Comparison of ENCODE assay signal across 25 cellular contexts in the genomic region with DNA sequence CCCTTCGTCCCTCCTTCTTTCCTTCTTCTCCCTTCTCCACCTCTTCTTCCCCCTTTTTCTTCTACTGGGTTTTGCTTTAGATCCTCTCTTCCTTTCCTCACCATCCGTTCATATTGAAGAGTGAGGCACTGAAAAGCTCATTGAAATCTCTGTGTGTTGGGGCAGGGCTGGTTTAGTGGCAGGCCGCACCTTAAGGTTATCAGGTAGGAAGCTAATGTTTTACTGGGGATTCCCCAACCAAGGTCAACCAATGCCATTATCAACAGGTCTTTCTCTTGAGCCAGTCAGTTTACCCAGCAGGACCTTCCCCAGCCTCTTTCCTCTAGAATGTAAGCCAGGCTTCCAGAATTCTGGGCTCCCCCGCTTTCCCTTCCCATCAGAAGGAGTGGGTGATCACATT. TPM values are rescaled to one million over a fixed set of nuclear protein-coding genes. Genes with fewer than 3 reads are reported as not detected.
A peak's percentile ranks its signal among the peaks of the same experiment; 100 is the strongest.
DNase-seq lines count a peak whose midpoint lies in the region; ATAC-seq, FAIRE-seq and TF ChIP-seq lines count a peak whose summit lies in the region.
"Had no signal": no experiment of that assay in that cellular context is flagged by ENCODE, and none has a peak within 500 bp of the region (broad histone marks: within the 10 kb centered on the region; RNA-seq: fewer than 3 reads in every experiment).

No MANE protein-coding gene starts in this region.

- peaks cover 13% of the 10 kb centered on the region for H3K27me3 Mint-ChIP-seq in Calu3 (ENCODE audit: unreplicated experiment)
- H3K27me3 Mint-ChIP-seq in osteocyte (ENCODE audit: unreplicated experiment) = peaks cover 55% of the 10 kb centered on the region
- peaks cover 40% of the 10 kb centered on the region for H3K27me3 Mint-ChIP-seq in activated CD8-positive, alpha-beta memory T cell treated with anti-CD3 and anti-CD28 coated beads, Interleukin-2, amount 10 ng/mL, durations not matched to agents 7 days and 5 days

- 50 to 61% methylated on average over 4 of the region's 4 CpGs for WGBS in body of pancreas, 2 donors
- WGBS in small intestine, 3 donors = 27 to 80% (median 46%) methylated on average over 4 of the region's 4 CpGs
- 90% methylated on average over 4 of the region's 4 CpGs for WGBS in prostate gland

- BruUV-seq in Calu3 (replicated peaks; lab: Mats Ljungman, UMichigan) = no TSS peak

- H3K4me3 ChIP-seq in body of pancreas (no peak overlapping the region), mucosa of descending colon (no peak overlapping the region), small intestine (ENCODE audit: low read depth in 1 of 2, low read length in 2 of 2) (no peak overlapping the region), prostate gland (no peak overlapping the region)
- H3K4me3 ChIP-seq: BLaER1 treated with 17β-estradiol and CSF1 and Interleukin-3, amounts not matched to agents 10 nM and 100 nM; Peyer's patch had no signal

- peak overlapping the region; percentile 0 for H3K4me3 Mint-ChIP-seq in Calu3 (ENCODE audit: low read depth, unreplicated experiment)
- no peak overlapping the region for H3K4me3 Mint-ChIP-seq in osteocyte (ENCODE audit: unreplicated experiment)
- no peak overlapping the region for H3K4me3 Mint-ChIP-seq in activated CD8-positive, alpha-beta memory T cell treated with anti-CD3 and anti-CD28 coated beads, Interleukin-2, amount 10 ng/mL, durations not matched to agents 7 days and 5 days
- H3K4me3 Mint-ChIP-seq: CD4-positive, alpha-beta memory T cell had no signal

- ATAC-seq in body of pancreas = peak; percentile 61
- peak; percentile 86 for ATAC-seq in mucosa of descending colon
- no peak for ATAC-seq in HG03025 (IDR thresholded peaks at IDR 0.05; ENCODE audit: low FRiP score, unreplicated experiment)
- no peak for ATAC-seq in activated CD8-positive, alpha-beta memory T cell treated with anti-CD3 and anti-CD28 coated beads, Interleukin-2, amount 10 ng/mL, durations not matched to agents 7 days and 5 days
- ATAC-seq: SK-N-SH treated with all-trans-retinoic acid at 6 μM for 48 hours had no signal

- H3K27ac ChIP-seq in body of pancreas (no peak overlapping the region), small intestine (ENCODE audit: low read depth in 1 of 2, low read length in 1 of 2) (peak overlapping the region in 1 of 2 donors; percentile 69), prostate gland (no peak overlapping the region)
- H3K27ac ChIP-seq: BLaER1 treated with 17β-estradiol and CSF1 and Interleukin-3, amounts not matched to agents 10 nM and 100 nM; HL-60; Peyer's patch had no signal

- DNase-seq in Calu3 (peak; percentile 51), body of pancreas (peak in 1 of 4 donors; percentile 27), mucosa of descending colon (peak in 1 of 3 donors; percentile 70), small intestine (peak; percentile 91), osteocyte (ENCODE audit: extremely low spot score, unreplicated experiment) (no peak), prostate gland (ENCODE audit: low spot score) (no peak)
- no peak for DNase-seq in activated CD8-positive, alpha-beta memory T cell treated with anti-CD3 and anti-CD28 coated beads, Interleukin-2, amount 10 ng/mL, durations not matched to agents 7 days and 5 days
- DNase-seq: 8988T; CD4-positive, alpha-beta memory T cell; DMS153; KG1; NCI-H1092 treated with DMSO at 0.1 percent for 48 hours; NCI-H1436 treated with DMSO at 0.1 percent for 48 hours; NCI-H2029 treated with DMSO at 0.1 percent for 48 hours; NCI-H345; NCI-H524; NCI-H774 had no signal

- TF ChIP-seq CTCF in Calu3 (IDR thresholded peaks at IDR 0.05; ENCODE audit: unreplicated experiment) = no peak
- no peak for TF ChIP-seq CTCF in body of pancreas (IDR thresholded peaks at IDR 0.05)
- no peak for TF ChIP-seq CTCF in mucosa of descending colon (IDR thresholded peaks at IDR 0.05)
- TF ChIP-seq CTCF in osteocyte (IDR thresholded peaks at IDR 0.05) = no peak
- TF ChIP-seq CTCF in prostate gland (IDR thresholded peaks at IDR 0.05) = no peak

- no peak for FAIRE-seq in small intestine (lab: Jason Lieb, UNC)
- FAIRE-seq: G401.6, GM12892, H54 had no signal

- peaks cover 5% of the 10 kb centered on the region for H3K4me1 ChIP-seq in body of pancreas
- peaks cover 16% of the 10 kb centered on the region for H3K4me1 ChIP-seq in mucosa of descending colon (ENCODE audit: low read depth)
- H3K4me1 ChIP-seq in small intestine (ENCODE audit: control insufficient read depth in 2 of 2, insufficient read depth in 1 of 2, low read depth in 1 of 2, low read length in 1 of 2) = peaks cover 0 to under 1% of the 10 kb centered on the region in 2 donors
- H3K4me1 ChIP-seq in prostate gland (replicated peaks) = no peaks in the 10 kb centered on the region

- intact Hi-C loops in Calu3 (cut with micrococcal nuclease; ENCODE audit: unreplicated experiment) = no loop called here
- intact Hi-C loops in body of pancreas (cut with DNase I) = no loop called here
- intact Hi-C loops in mucosa of descending colon (cut with DNase I, micrococcal nuclease) = no loop called here
- intact Hi-C loops in prostate gland (cut with DNase I) = no loop called here

- no peaks in the 10 kb centered on the region for H3K9me3 ChIP-seq in body of pancreas
- no peaks in the 10 kb centered on the region for H3K9me3 ChIP-seq in mucosa of descending colon
- H3K9me3 ChIP-seq in small intestine (ENCODE audit: control insufficient read depth, low read depth) = no peaks in the 10 kb centered on the region
- H3K9me3 ChIP-seq in prostate gland = no peaks in the 10 kb centered on the region
- H3K9me3 ChIP-seq: BLaER1 treated with 17β-estradiol and CSF1 and Interleukin-3, amounts not matched to agents 10 nM and 100 nM; Peyer's patch had no signal

- H3K27me3 ChIP-seq in body of pancreas (no peaks in the 10 kb centered on the region), small intestine (ENCODE audit: control insufficient read depth in 2 of 2, insufficient read depth in 2 of 2, low read length in 2 of 2) (no peaks in the 10 kb centered on the region), prostate gland (replicated peaks; ENCODE audit: insufficient read depth) (no peaks in the 10 kb centered on the region)
- H3K27me3 ChIP-seq: BLaER1 treated with 17β-estradiol and CSF1 and Interleukin-3, amounts not matched to agents 10 nM and 100 nM; Peyer's patch had no signal

- CTCF ChIA-PET in Calu3 (lab: Charles Lee) = interaction anchor here (0.6 to 2.2 kb wide), 8 partner anchors 22 to 429 kb away, joined by 3 to 6 read pairs (median 4); a partner anchor contains a TSS
- CTCF ChIA-PET in activated CD8-positive, alpha-beta memory T cell treated with anti-CD3 and anti-CD28 coated beads, Interleukin-2, amount 10 ng/mL, durations not matched to agents 7 days and 5 days (lab: Charles Lee) = interaction anchor here (1.4 to 4.1 kb wide), 3 partner anchors 23 to 239 kb away, joined by 3 to 23 read pairs (median 11); a partner anchor contains a TSS

- no peaks in the 10 kb centered on the region for H3K9me3 Mint-ChIP-seq in Calu3 (ENCODE audit: low read depth, unreplicated experiment)
- no peaks in the 10 kb centered on the region for H3K9me3 Mint-ChIP-seq in osteocyte (ENCODE audit: unreplicated experiment)
- no peaks in the 10 kb centered on the region for H3K9me3 Mint-ChIP-seq in activated CD8-positive, alpha-beta memory T cell treated with anti-CD3 and anti-CD28 coated beads, Interleukin-2, amount 10 ng/mL, durations not matched to agents 7 days and 5 days (ENCODE audit: low read depth)
- H3K9me3 Mint-ChIP-seq: CD4-positive, alpha-beta memory T cell had no signal

- H3K36me3 ChIP-seq in body of pancreas (replicated peaks in 1 of 2; ENCODE audit: insufficient read depth in 1 of 2, low read depth in 2 of 2) = no peaks in the 10 kb centered on the region
- H3K36me3 ChIP-seq in mucosa of descending colon (ENCODE audit: low read depth) = no peaks in the 10 kb centered on the region
- no peaks in the 10 kb centered on the region for H3K36me3 ChIP-seq in small intestine (ENCODE audit: control insufficient read depth in 2 of 2, insufficient read depth in 2 of 2, low read length in 2 of 2)
- H3K36me3 ChIP-seq in prostate gland = no peaks in the 10 kb centered on the region
- H3K36me3 ChIP-seq: BLaER1 treated with 17β-estradiol and CSF1 and Interleukin-3, amounts not matched to agents 10 nM and 100 nM; Peyer's patch had no signal

- peaks cover 5% of the 10 kb centered on the region for H3K36me3 Mint-ChIP-seq in Calu3 (ENCODE audit: insufficient read depth, unreplicated experiment)
- no peaks in the 10 kb centered on the region for H3K36me3 Mint-ChIP-seq in osteocyte (ENCODE audit: unreplicated experiment)
- H3K36me3 Mint-ChIP-seq in activated CD8-positive, alpha-beta memory T cell treated with anti-CD3 and anti-CD28 coated beads, Interleukin-2, amount 10 ng/mL, durations not matched to agents 7 days and 5 days = no peaks in the 10 kb centered on the region

- TF ChIP-seq POLR2A in body of pancreas (IDR thresholded peaks at IDR 0.05) (no peak), prostate gland (IDR thresholded peaks at IDR 0.05) (no peak)

- H3K4me1 Mint-ChIP-seq in Calu3 (ENCODE audit: low read depth, unreplicated experiment) (peaks cover 40% of the 10 kb centered on the region), osteocyte (ENCODE audit: unreplicated experiment) (no peaks in the 10 kb centered on the region)
- peaks cover 9% of the 10 kb centered on the region for H3K4me1 Mint-ChIP-seq in activated CD8-positive, alpha-beta memory T cell treated with anti-CD3 and anti-CD28 coated beads, Interleukin-2, amount 10 ng/mL, durations not matched to agents 7 days and 5 days

- H3K27ac Mint-ChIP-seq in Calu3 (ENCODE audit: unreplicated experiment) (peak overlapping the region; percentile 3), osteocyte (ENCODE audit: unreplicated experiment) (no peak overlapping the region)
- H3K27ac Mint-ChIP-seq in activated CD8-positive, alpha-beta memory T cell treated with anti-CD3 and anti-CD28 coated beads, Interleukin-2, amount 10 ng/mL, durations not matched to agents 7 days and 5 days = no peak overlapping the region

RNA-seq across cellular contexts. Expression of a gene that starts 11.6 kb away (rescaled TPM):
- total RNA-seq in Calu3 (2022) = 62.5 and 72.8 TPM in 2 replicates
- 10 to 100 TPM; 39.2 to 52.7 TPM for total RNA-seq in body of pancreas
- total RNA-seq in mucosa of descending colon = 10 to 100 TPM; 57.6 to 92.6 (median 74.7) TPM
- 1 to 10 TPM; 7.8 to 9.5 (median 9.0) TPM for polyA plus RNA-seq in small intestine
- 53.5 and 58.2 TPM in 2 replicates for total RNA-seq in osteocyte
- 10 to 100 TPM; 36.7 to 70.6 TPM for total RNA-seq in prostate gland
- total RNA-seq in activated CD8-positive, alpha-beta memory T cell treated with anti-CD3 and anti-CD28 coated beads, Interleukin-2, amount 10 ng/mL, durations not matched to agents 7 days and 5 days = 10 to 100 TPM; 43.2 to 71.7 TPM

Comparison
In these comparisons a context has a peak if more than half of its experiments do, and no peak if none do; other contexts are left out.
1. DNase-seq: peak in Calu3 (single experiment) and small intestine (single experiment); none in osteocyte (single experiment), prostate gland (single experiment) and activated CD8-positive, alpha-beta memory T cell treated with anti-CD3 and anti-CD28 coated beads, Interleukin-2, amount 10 ng/mL, durations not matched to agents 7 days and 5 days (single experiment).
2. ATAC-seq: peak in body of pancreas (single experiment) and mucosa of descending colon (single experiment); none in HG03025 (single experiment) and activated CD8-positive, alpha-beta memory T cell treated with anti-CD3 and anti-CD28 coated beads, Interleukin-2, amount 10 ng/mL, durations not matched to agents 7 days and 5 days (single experiment).